7 cellular contexts compared by ENCODE assay signal in genomic region chr11:93329936-93330445, GRCh38. TPM values are rescaled to one million over a fixed set of nuclear protein-coding genes. Genes with fewer than 3 reads are reported as not detected.
DNase-seq lines count a peak whose midpoint lies in the region; ATAC-seq and TF ChIP-seq lines count a peak whose summit lies in the region.

No MANE protein-coding gene starts in this region.

- ATAC-seq in GM21723 (IDR thresholded peaks at IDR 0.05; ENCODE audit: unreplicated experiment): no peak
- ATAC-seq in HG02884 (IDR thresholded peaks at IDR 0.05; ENCODE audit: unreplicated experiment): no peak

- H3K36me3 ChIP-seq in H7 (replicated peaks; ENCODE audit: control insufficient read depth, insufficient read depth, low read length): no peaks in the 10 kb centered on the region

- H3K4me3 ChIP-seq in H7 (ENCODE audit: insufficient read depth, low read depth, low read length) (peak overlapping the region; percentile 55), retinal pigment epithelial cell (ENCODE audit: low read length) (peak overlapping the region; percentile 56)

- DNase-seq in H7: peak; percentile 64
- DNase-seq in NCI-H774 (lab: John Stamatoyannopoulos, UW): peak; percentile 83
- DNase-seq in fibroblast of peridontal ligament (ENCODE audit: extremely low read depth): peak; percentile 4
- no peak for DNase-seq in retinal pigment epithelial cell (ENCODE audit: low read depth)
- DNase-seq in occipital lobe (lab: John Stamatoyannopoulos, UW): no peak

- H3K27me3 ChIP-seq in H7 (ENCODE audit: control insufficient read depth, insufficient read depth, low read length): peaks cover 17% of the 10 kb centered on the region

- TF ChIP-seq CTCF in retinal pigment epithelial cell (conservative IDR thresholded peaks at IDR 0.05; ENCODE audit: low read depth, low read length): no peak

RNA-seq across cellular contexts. Expression of gene DEUP1, which starts 0.6 kb away (rescaled TPM):
- total RNA-seq in H7 (2014; rRNA removed; shearing (Covaris generic)): not detected in 2 replicates
- 0.16 TPM for total RNA-seq in occipital lobe

Comparison
In these comparisons a context has a peak if more than half of its experiments do, and no peak if none do; other contexts are left out.
1. DNase-seq: peak in H7 (single experiment), NCI-H774 (single experiment) and fibroblast of peridontal ligament (single experiment); none in retinal pigment epithelial cell (single experiment) and occipital lobe (single experiment).